ENCODE assay signal across 26 cellular contexts in genomic region chr17:80423536-80424225, GRCh38. TPM values are rescaled to one million over a fixed set of nuclear protein-coding genes. Genes with fewer than 3 reads are reported as not detected.
DNase-seq lines count a peak whose midpoint lies in the region; ATAC-seq and TF ChIP-seq lines count a peak whose summit lies in the region.
"Had no signal": no experiment of that assay in that cellular context is flagged by ENCODE, and none has a peak within 500 bp of the region (broad histone marks: within the 10 kb centered on the region; RNA-seq: fewer than 3 reads in every experiment).

No MANE protein-coding gene starts in this region.

- TF ChIP-seq CTCF in WERI-Rb-1 (IDR thresholded peaks at IDR 0.05; ENCODE audit: low read depth, low read length): 0 out of 2 replicates have a peak, but pooled peaks have one; percentile 12
- no peak for TF ChIP-seq CTCF in psoas muscle (IDR thresholded peaks at IDR 0.05)
- TF ChIP-seq CTCF in GM13976 (IDR thresholded peaks at IDR 0.05; ENCODE audit: borderline replicate concordance, control extremely low read depth, extremely low read depth, insufficient read depth, missing control alignments): no peak

- peaks cover 19% of the 10 kb centered on the region for H4K20me1 ChIP-seq in BLaER1

- in situ Hi-C loops in GM13976 (cut with MboI; ENCODE audit: low sequenced_read_pairs, unreplicated experiment): no loop called here

- H3K4me3 ChIP-seq in BLaER1 (peak overlapping the region; percentile 42), WERI-Rb-1 (ENCODE audit: low read depth, low read length) (no peak overlapping the region), psoas muscle (peak overlapping the region; percentile 28)
- H3K4me3 ChIP-seq: HAP-1, K562, right atrium auricular region had no signal

- H3K27ac ChIP-seq in BLaER1: peak overlapping the region; percentile 65
- no peak overlapping the region for H3K27ac ChIP-seq in WERI-Rb-1
- H3K27ac ChIP-seq in psoas muscle: peak overlapping the region; percentile 60
- H3K27ac ChIP-seq: brain microvascular endothelial cell, right atrium auricular region had no signal

- 52 to 72% (median 60%) methylated on average over 13 of the region's 13 CpGs for WGBS in psoas muscle, 3 donors

- peak overlapping the region; percentile 37; the same call in 1 of the 2 replicates for H3K9ac ChIP-seq in BLaER1

- H3K27me3 ChIP-seq in BLaER1 (no peaks in the 10 kb centered on the region), WERI-Rb-1 (ENCODE audit: insufficient read depth, low read depth, severe bottlenecking) (no peaks in the 10 kb centered on the region), psoas muscle (ENCODE audit: insufficient read depth in 3 of 3, low read length in 2 of 3) (no peaks in the 10 kb centered on the region)
- H3K27me3 ChIP-seq: brain microvascular endothelial cell, right atrium auricular region had no signal

- ATAC-seq in psoas muscle: peak in 2 of 4 donors; percentile 7 to 16
- ATAC-seq: K562; naive thymus-derived CD8-positive, alpha-beta T cell had no signal

- H3K9me3 ChIP-seq in BLaER1 (no peaks in the 10 kb centered on the region), WERI-Rb-1 (ENCODE audit: severe bottlenecking) (no peaks in the 10 kb centered on the region), psoas muscle (no peaks in the 10 kb centered on the region)
- H3K9me3 ChIP-seq: HAP-1, right atrium auricular region had no signal

- H3K36me3 ChIP-seq in BLaER1 (no peaks in the 10 kb centered on the region), WERI-Rb-1 (peaks cover 1% of the 10 kb centered on the region), psoas muscle (ENCODE audit: insufficient read depth in 1 of 2, low read depth in 1 of 2) (peaks cover 0 to 8% of the 10 kb centered on the region in 2 donors)
- H3K36me3 ChIP-seq: HAP-1, right atrium auricular region had no signal

- peak; percentile 35 for DNase-seq in D341Med (ENCODE audit: low spot score)
- no peak for DNase-seq in WERI-Rb-1
- DNase-seq in psoas muscle: peak in 1 of 2 donors; percentile 45
- DNase-seq in foreskin melanocyte: no peak
- DNase-seq in COLO829 (ENCODE audit: low spot score): no peak
- DNase-seq in GM13976 (ENCODE audit: low spot score): no peak
- DNase-seq: activated CD4-positive, CD25-positive, alpha-beta regulatory T cell treated with anti-CD3 and anti-CD28 coated beads, Interleukin-2, amount 50 U/mL, for 72 hours; activated CD8-positive, alpha-beta memory T cell treated with anti-CD3 and anti-CD28 coated beads for 24 hours; activated naive CD4-positive, alpha-beta T cell treated with Interleukin-2 at 50 U/mL for 16 hours; brain microvascular endothelial cell; midbrain; naive thymus-derived CD8-positive, alpha-beta T cell; NCI-H1105 treated with DMSO at 0.1 percent for 48 hours; NCI-H2081; NCI-H345; NCI-H82; stimulated activated CD4-positive, alpha-beta T cell treated with anti-CD3 and anti-CD28 coated beads, Interleukin-2, amount 100 ng/mL, for 48 hours; trophoblast cell had no signal

- H3K4me1 ChIP-seq in BLaER1 (peaks cover 60% of the 10 kb centered on the region), psoas muscle (peaks cover 19% of the 10 kb centered on the region)
- H3K4me1 ChIP-seq: HAP-1 had no signal

- peak overlapping the region; percentile 86 for H3K4me2 ChIP-seq in BLaER1

- intact Hi-C loops in psoas muscle (cut with DNase I): loop anchor here in 1 of 2 donors (10.0 kb wide), 2 partner anchors 451 to 671 kb away; no protein-coding TSS in a partner anchor

RNA-seq across cellular contexts. Expression of gene ENDOV, which starts 8.7 kb away (rescaled TPM):
- 10 to 100 TPM; 12.0 to 23.7 (median 15.1) TPM for total RNA-seq in psoas muscle
- polyA plus RNA-seq in psoas muscle: 10 to 100 TPM; 12.2 to 24.3 (median 20.5) TPM

RNA-seq across cellular contexts. Expression of gene NPTX1, which starts 52.7 kb away (rescaled TPM):
- under 1 TPM; 0.25 to 0.84 (median 0.61) TPM for total RNA-seq in psoas muscle
- polyA plus RNA-seq in psoas muscle: 1 to 10 TPM in 2 of 3 donors, under 1 TPM in 1; 0.30 to 1.3 (median 1.2) TPM
- total RNA-seq: HT-29; left ventricle myocardium superior; MCF 10A; naive thymus-derived CD8-positive, alpha-beta T cell; right atrium auricular region; subcutaneous adipose tissue had no signal
- polyA plus RNA-seq: K562; naive thymus-derived CD8-positive, alpha-beta T cell had no signal
